Comparison of ENCODE assay signal across 9 cellular contexts in the genomic region with DNA sequence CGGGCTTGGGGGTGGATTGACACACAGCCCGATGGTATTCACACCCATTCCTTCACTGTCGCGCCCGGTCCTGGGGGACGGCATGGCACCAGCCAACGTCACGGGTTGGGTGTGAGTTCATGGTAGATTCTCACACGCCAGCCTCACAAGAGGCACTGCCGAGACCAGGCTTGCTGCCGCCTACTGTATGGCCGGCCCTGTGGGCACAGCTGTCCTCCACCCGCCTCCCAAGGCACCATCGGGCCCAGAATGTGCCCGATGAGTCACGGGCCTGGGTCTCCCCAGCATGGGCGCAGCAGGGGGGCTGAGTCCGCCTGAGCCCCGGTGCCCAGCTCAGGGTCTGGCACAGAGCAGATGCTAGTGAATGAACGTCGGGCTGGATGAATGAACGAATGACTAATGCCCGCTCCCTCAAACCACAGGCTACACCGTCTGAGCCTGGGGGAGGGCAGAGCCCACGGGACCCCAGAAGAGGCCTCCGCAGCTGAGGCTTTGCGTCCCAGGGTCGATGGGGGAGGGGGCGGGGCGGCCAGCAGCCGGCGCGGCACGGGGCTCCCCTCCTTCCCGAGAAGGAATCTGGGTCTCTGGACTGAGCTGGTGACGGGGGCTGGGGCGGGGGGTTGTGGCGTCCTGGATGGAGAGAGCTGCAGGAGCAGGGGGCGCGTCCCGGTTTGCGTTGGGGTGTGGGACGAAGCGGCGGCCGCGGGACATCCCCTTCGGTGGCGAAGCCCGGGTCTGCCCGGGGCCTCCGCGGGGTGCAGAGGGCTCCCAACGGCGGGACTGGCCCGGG. TPM values are rescaled to one million over a fixed set of nuclear protein-coding genes. Genes with fewer than 3 reads are reported as not detected.
DNase-seq lines count a peak whose midpoint lies in the region; ATAC-seq, FAIRE-seq and TF ChIP-seq lines count a peak whose summit lies in the region.
"Had no signal": no experiment of that assay in that cellular context is flagged by ENCODE, and none has a peak within 500 bp of the region (broad histone marks: within the 10 kb centered on the region; RNA-seq: fewer than 3 reads in every experiment).

No MANE protein-coding gene starts in this region.

- H4K5ac ChIP-seq in H1 (ENCODE audit: insufficient read length, low read depth, low read length) = no peak overlapping the region

- H2BK15ac ChIP-seq in H1 (ENCODE audit: low read length) = peak overlapping the region; percentile 81; the same call in 1 of the 2 replicates

- peak overlapping the region in 1 of 4 experiments; percentile 25; a peak in 2 of 7 replicates for H3K9ac ChIP-seq in H1 (replicated peaks in 1 of 4; ENCODE audit: extremely low read depth in 1 of 4, low read depth in 3 of 4, low read length in 3 of 4)
- H3K9ac ChIP-seq in mucosa of stomach (ENCODE audit: low read length) = peak overlapping the region; percentile 83

- TF ChIP-seq EP300 in H1 (IDR thresholded peaks at IDR 0.05; ENCODE audit: borderline replicate concordance in 1 of 2, low read depth in 2 of 2, low read length in 2 of 2) = no peak

- no peak overlapping the region for H3K4ac ChIP-seq in H1 (replicated peaks; ENCODE audit: insufficient read length, low read depth, low read length)

- no peak for FAIRE-seq in H1 (lab: Jason Lieb, UNC)
- FAIRE-seq: K562 had no signal

- H2AK5ac ChIP-seq in H1 (ENCODE audit: low read depth, low read length) = no peak overlapping the region

- no peak overlapping the region for H3K56ac ChIP-seq in H1 (replicated peaks; ENCODE audit: insufficient read length, low read depth, low read length)

- peak overlapping the region; percentile 43; the same call in 1 of the 2 replicates for H2AFZ ChIP-seq in H1 (ENCODE audit: low read length)

- DNase-seq in D341Med (ENCODE audit: low spot score) = peak; percentile 41
- no peak for DNase-seq in Panc1 (ENCODE audit: low read depth, low spot score)
- peak in 1 of 2 experiments; percentile 67 for DNase-seq in H1 (ENCODE audit: low read depth in 1 of 2, low spot score in 2 of 2)
- no peak for DNase-seq in vagina (ENCODE audit: extremely low spot score in 2 of 2)
- no peak for DNase-seq in activated CD8-positive, alpha-beta memory T cell treated with anti-CD3 and anti-CD28 coated beads for 24 hours

- H3K36me3 ChIP-seq in Panc1 (ENCODE audit: control insufficient read depth, insufficient read depth, low read length) (no peaks in the 10 kb centered on the region), H1 (ENCODE audit: control insufficient read depth in 2 of 4, insufficient read depth in 4 of 4, low read length in 3 of 4) (no peaks in the 10 kb centered on the region), mucosa of stomach (ENCODE audit: control insufficient read depth, insufficient read depth, low read length) (no peaks in the 10 kb centered on the region), vagina (no peaks in the 10 kb centered on the region)

- H3K27me3 ChIP-seq in Panc1 (ENCODE audit: control insufficient read depth, insufficient read depth, low read length) (peaks cover 6% of the 10 kb centered on the region), H1 (replicated peaks in 1 of 4; ENCODE audit: control insufficient read depth in 3 of 4, extremely low read depth in 1 of 4, insufficient read depth in 3 of 4, low read length in 3 of 4) (peaks cover 14 to 42% (median 36%) of the 10 kb centered on the region in 4 experiments), mucosa of stomach (ENCODE audit: control insufficient read depth, insufficient read depth, low read length) (peaks cover 16% of the 10 kb centered on the region), vagina (no peaks in the 10 kb centered on the region)

- POLR2A ChIA-PET in Panc1 (lab: Charles Lee) (no interaction called here), H1 (lab: Charles Lee; ENCODE audit: partially characterized antibody) (interaction anchor here (0.6 to 1.6 kb wide), 4 partner anchors 12 to 100 kb away, joined by 3 to 9 read pairs (median 4); no protein-coding TSS in a partner anchor)

- H2BK5ac ChIP-seq in H1 (ENCODE audit: low read depth, low read length) = no peak overlapping the region

- peaks cover 0 to 5% of the 10 kb centered on the region in 2 experiments for H4K20me1 ChIP-seq in H1 (replicated peaks in 1 of 2; ENCODE audit: control insufficient read depth in 1 of 2, insufficient read depth in 2 of 2, low read length in 2 of 2)

- H3K4me2 ChIP-seq in H1 (ENCODE audit: insufficient read depth in 1 of 2, low read depth in 2 of 2, low read length in 2 of 2) = peak overlapping the region; percentile 83 to 96

- peak overlapping the region; percentile 1; the same call in 1 of the 2 replicates for H4K8ac ChIP-seq in H1 (ENCODE audit: extremely low read depth, insufficient read depth, low read length)

- H3K23ac ChIP-seq in H1 (ENCODE audit: insufficient read length) = no peak overlapping the region

- H3K4me3 ChIP-seq in Panc1 (ENCODE audit: low read depth in 2 of 2, low read length in 2 of 2) (peak overlapping the region; percentile 11 to 22; a peak in 3 of 4 replicates), H1 (ENCODE audit: extremely low read depth in 1 of 4, insufficient read depth in 2 of 4, low read depth in 3 of 4, low read length in 4 of 4) (peak overlapping the region; percentile 45 to 76 (median 59)), mucosa of stomach (ENCODE audit: low read length) (peak overlapping the region; percentile 23), vagina (peak overlapping the region; percentile 61 to 69)
- H3K4me3 ChIP-seq: K562 had no signal

- H3K9me3 ChIP-seq in Panc1 (ENCODE audit: control insufficient read depth, insufficient read depth, low read depth, low read length) = no peaks in the 10 kb centered on the region
- H3K9me3 ChIP-seq in H1 (ENCODE audit: insufficient read depth in 2 of 2, low read depth in 1 of 2, low read length in 1 of 2) = no peaks in the 10 kb centered on the region
- H3K9me3 ChIP-seq in mucosa of stomach (ENCODE audit: control insufficient read depth, low read length) = no peaks in the 10 kb centered on the region
- H3K9me3 ChIP-seq in vagina = no peaks in the 10 kb centered on the region

- no peaks in the 10 kb centered on the region for H3K79me1 ChIP-seq in H1 (ENCODE audit: low read depth, low read length)

- in situ Hi-C loops in Panc1 (cut with HindIII; ENCODE audit: low pct_unique_long_range_greater_than_20kb, low sequenced_read_pairs) = no loop called here

- H3K27ac ChIP-seq in Panc1 (ENCODE audit: low read length) (no peak overlapping the region), H1 (ENCODE audit: low read depth, low read length) (no peak overlapping the region), vagina (peak overlapping the region; percentile 65)

- no peak for TF ChIP-seq CTCF in Panc1 (IDR thresholded peaks at IDR 0.05)
- no peak for TF ChIP-seq CTCF in H1 (IDR thresholded peaks at IDR 0.05; ENCODE audit: control extremely low read depth in 1 of 3, insufficient read depth in 1 of 3, low read depth in 1 of 3, low read length in 3 of 3)
- TF ChIP-seq CTCF in vagina (IDR thresholded peaks at IDR 0.05) = no peak

- peak overlapping the region; percentile 83 for H3K18ac ChIP-seq in H1 (ENCODE audit: extremely low read depth, low read length)

- TF ChIP-seq RAD21 in H1 (IDR thresholded peaks at IDR 0.05 in 1 of 2, conservative IDR thresholded peaks at IDR 0.05 in 1 of 2; ENCODE audit: low read depth in 2 of 2, low read length in 2 of 2) = no peak

- ATAC-seq in Panc1 (peak; percentile 70), GM21390 (IDR thresholded peaks at IDR 0.05; ENCODE audit: unreplicated experiment) (no peak), HG02623 (IDR thresholded peaks at IDR 0.05; ENCODE audit: unreplicated experiment) (no peak)
- ATAC-seq: K562 had no signal

- intact Hi-C loops in Panc1 (cut with micrococcal nuclease; ENCODE audit: unreplicated experiment) = no loop called here
- intact Hi-C loops in vagina (cut with DNase I) = no loop called here

- no peak overlapping the region for H4K91ac ChIP-seq in H1 (replicated peaks; ENCODE audit: insufficient read length, low read length)

- peaks cover 14% of the 10 kb centered on the region; the same call in 1 of the 2 replicates for H3K23me2 ChIP-seq in H1 (ENCODE audit: low read depth, low read length)

- BruUV-seq in Panc1 (replicated peaks; lab: Mats Ljungman, UMichigan) = no TSS peak

- peak overlapping the region; percentile 84; the same call in 1 of the 2 replicates for H2BK12ac ChIP-seq in H1 (ENCODE audit: low read depth, low read length)

- H3K14ac ChIP-seq in H1 (ENCODE audit: insufficient read length) = no peak overlapping the region

- 0 out of 2 replicates have a peak overlapping the region, but pooled peaks have one; percentile 80 for H2BK20ac ChIP-seq in H1 (ENCODE audit: low read length)

- CTCF ChIA-PET in Panc1 (lab: Charles Lee) (no interaction called here), H1 (lab: Charles Lee; ENCODE audit: partially characterized antibody) (interaction anchor here (0.7 to 1.7 kb wide), 11 partner anchors 24 to 991 kb away, joined by 3 to 8 read pairs (median 3); no protein-coding TSS in a partner anchor)

- H2BK120ac ChIP-seq in H1 (replicated peaks; ENCODE audit: low read depth, low read length) = no peak overlapping the region

- H3K79me2 ChIP-seq in H1 (ENCODE audit: control insufficient read depth in 1 of 2, insufficient read depth in 2 of 2, low read length in 2 of 2) = no peaks in the 10 kb centered on the region

- H3K4me1 ChIP-seq in Panc1 (ENCODE audit: control insufficient read depth, insufficient read depth, low read length) (no peaks in the 10 kb centered on the region; the same call in 1 of the 2 replicates), H1 (replicated peaks in 1 of 4; ENCODE audit: control insufficient read depth in 3 of 4, insufficient read depth in 4 of 4, low read length in 3 of 4) (peaks cover 4 to 14% (median 12%) of the 10 kb centered on the region in 4 experiments), mucosa of stomach (ENCODE audit: control insufficient read depth, insufficient read depth, low read length) (peaks cover 44% of the 10 kb centered on the region), vagina (peaks cover 47% of the 10 kb centered on the region)

- WGBS in H1 (ENCODE audit: extremely low coverage in 1 of 2, insufficient coverage in 1 of 2, insufficient read length in 1 of 2, insufficient replicate concordance in 2 of 2, low coverage in 1 of 2, low lambda C conversion rate in 2 of 2, missing lambda C conversion rate in 1 of 2), 2 experiments = 4% methylated on average over 27 of the region's 56 CpGs; no CpG with 5 or more reads in 1 of the 2 experiments

- TF ChIP-seq POLR2A in H1 (IDR thresholded peaks at IDR 0.05; ENCODE audit: control extremely low read depth in 1 of 2, low read depth in 2 of 2, low read length in 2 of 2) (no peak), vagina (IDR thresholded peaks at IDR 0.05) (no peak)

RNA-seq across cellular contexts. Expression of gene PITPNM3, which starts 0.8 kb away (rescaled TPM):
- total RNA-seq in Panc1 (2021; ENCODE audit: unreplicated experiment) = 0.44 TPM
- polyA plus RNA-seq in Panc1 (2012; ENCODE audit: insufficient read length) = 0.17 TPM
- total RNA-seq in H1 (2021; fragmentation: NEBNext Ultra II Directional; extraction: Animal tissue kit (Norgen Biotek cat#: 25700)) = 1.7 and 2.1 TPM in 2 replicates
- 3.1 and 4.8 TPM in 2 replicates for polyA plus RNA-seq in H1 (2011; rRNA removed)
- polyA plus RNA-seq in H1 (2011; cell fraction: cytosol; rRNA removed) = 3.3 TPM
- 7.3 TPM for polyA plus RNA-seq in H1 (2011; cell fraction: nucleus; rRNA removed)
- polyA plus RNA-seq in H1 (2012, experiment 1 of 2) = 1.8 to 2.8 TPM (median 2.2 TPM) in 4 replicates
- 1.2 TPM for polyA plus RNA-seq in H1 (2012, experiment 2 of 2)
- polyA plus RNA-seq in H1 (2013, experiment 1 of 2) = 1.1 TPM
- 0.98 TPM for polyA plus RNA-seq in H1 (2013, experiment 2 of 2)
- 3.1 and 3.5 TPM in 2 replicates for polyA minus RNA-seq in H1 (2011; rRNA and poly(A)+ RNA removed)
- 3.4 TPM for polyA minus RNA-seq in H1 (2011; cell fraction: cytosol; rRNA and poly(A)+ RNA removed)
- polyA minus RNA-seq in H1 (2011; cell fraction: nucleus; rRNA and poly(A)+ RNA removed) = 3.5 TPM
- 8.6 TPM for total RNA-seq in vagina
